ENCODE assay signal across 8 cellular contexts in genomic region chr10:69629897-69630650, GRCh38. TPM values are rescaled to one million over a fixed set of nuclear protein-coding genes. Genes with fewer than 3 reads are reported as not detected.
DNase-seq lines count a peak whose midpoint lies in the region; ATAC-seq and TF ChIP-seq lines count a peak whose summit lies in the region.

TSS of gene FAM241B (plus strand) at chr10:69630247. CDS start at chr10:69631744, 1,497 bp downstream.

- WGBS in stomach, 5 donors, result 2 to 9% (median 3%) methylated on average over 17 to 72 of the region's 72 CpGs

- H3K4me3 ChIP-seq in AG09309 (ENCODE audit: control insufficient read depth, low read depth, low read length) (peak within 1 kb of the TSS; percentile 27), fibroblast of lung (replicated peaks in 1 of 4; ENCODE audit: control extremely low read depth in 1 of 4, insufficient read depth in 1 of 4, low read depth in 3 of 4, low read length in 4 of 4) (peak within 1 kb of the TSS in 1 of 4 experiments; percentile 45), neural progenitor cell (peak within 1 kb of the TSS; percentile 96), stomach (peak within 1 kb of the TSS; percentile 59 to 79 (median 70))

- TF ChIP-seq CTCF in AG09309 (IDR thresholded peaks at IDR 0.05; ENCODE audit: control insufficient read depth, insufficient read depth, low read depth, low read length, missing control alignments) (peak; percentile 70), fibroblast of lung (conservative IDR thresholded peaks at IDR 0.05 in 1 of 2, IDR thresholded peaks at IDR 0.05 in 1 of 2; ENCODE audit: low read depth in 1 of 2, low read length in 2 of 2) (peak; percentile 57 to 66), neural progenitor cell (IDR thresholded peaks at IDR 0.05) (peak; percentile 99), stomach (IDR thresholded peaks at IDR 0.05) (peak in 6 of 7 experiments; percentile 50 to 100 (median 98))

- H3F3A ChIP-seq in neural progenitor cell (ENCODE audit: low read depth), result no peaks in the 10 kb centered on the region

- H4K20me1 ChIP-seq in fibroblast of lung (ENCODE audit: control insufficient read depth, extremely low read depth, insufficient read depth, low read length), result no peaks in the 10 kb centered on the region
- H4K20me1 ChIP-seq in neural progenitor cell (ENCODE audit: low read depth), result no peaks in the 10 kb centered on the region

- H3K9ac ChIP-seq in fibroblast of lung (ENCODE audit: insufficient read depth, low read length) (no peak within 1 kb of the TSS), neural progenitor cell (peak within 1 kb of the TSS; percentile 52)

- H2AFZ ChIP-seq in fibroblast of lung (ENCODE audit: low read length) (no peak within 1 kb of the TSS), neural progenitor cell (replicated peaks) (peak within 1 kb of the TSS; percentile 100)

- ATAC-seq in GM21515 (IDR thresholded peaks at IDR 0.05; ENCODE audit: unreplicated experiment) (peak; percentile 49), GM21717 (IDR thresholded peaks at IDR 0.05; ENCODE audit: unreplicated experiment) (no peak)

- H3K4me2 ChIP-seq in fibroblast of lung (ENCODE audit: extremely low read depth, insufficient read depth, low read length) (peak within 1 kb of the TSS; percentile 68), neural progenitor cell (peak within 1 kb of the TSS; percentile 99)

- H3K36me3 ChIP-seq in fibroblast of lung (ENCODE audit: control insufficient read depth, insufficient read depth, low read length) (no peaks in the 10 kb centered on the region), neural progenitor cell (no peaks in the 10 kb centered on the region), stomach (peaks cover 0 to 16% (median 5%) of the 10 kb centered on the region in 4 donors)

- intact Hi-C loops in stomach (cut with DNase I; ENCODE audit: low total_unique reads), result loop anchor here (10.0 kb wide), 2 partner anchors 115 to 195 kb away; no protein-coding TSS in a partner anchor

- H3K27me3 Mint-ChIP-seq in neural progenitor cell (ENCODE audit: insufficient read depth, low read depth), result peaks cover 7% of the 10 kb centered on the region

- no peak for TF ChIP-seq EP300 in stomach (IDR thresholded peaks at IDR 0.05)

- peaks cover 7% of the 10 kb centered on the region for H3K36me3 Mint-ChIP-seq in neural progenitor cell

- peaks cover 5% of the 10 kb centered on the region for H3K4me1 Mint-ChIP-seq in neural progenitor cell

- no peak within 1 kb of the TSS for H3K27ac Mint-ChIP-seq in neural progenitor cell

- no peak for DNase-seq in AG09309 (ENCODE audit: low read depth)
- DNase-seq in NCI-H69 (lab: John Stamatoyannopoulos, UW), result peak; percentile 80
- DNase-seq in activated T-cell treated with anti-CD3 and anti-CD28 coated beads, Interleukin-2, amount 50 U/mL, for 48 hours, result peak; percentile 83 to 86
- DNase-seq in fibroblast of lung (ENCODE audit: low read depth in 2 of 2), result peak; percentile 18 to 42
- peak; percentile 90 for DNase-seq in neural progenitor cell (ENCODE audit: low spot score)
- peak; percentile 80 for DNase-seq in stomach

- H3K79me2 ChIP-seq in fibroblast of lung (ENCODE audit: control insufficient read depth, insufficient read depth, low read length) (no peaks in the 10 kb centered on the region), neural progenitor cell (ENCODE audit: low read depth) (no peaks in the 10 kb centered on the region)

- H3K9me3 ChIP-seq in fibroblast of lung (ENCODE audit: control insufficient read depth, insufficient read depth, low read depth, low read length) (no peaks in the 10 kb centered on the region), neural progenitor cell (ENCODE audit: low read depth) (no peaks in the 10 kb centered on the region), stomach (no peaks in the 10 kb centered on the region)

- no peak for TF ChIP-seq POLR2A in stomach (IDR thresholded peaks at IDR 0.05)

- H3K27me3 ChIP-seq in fibroblast of lung (ENCODE audit: control insufficient read depth, insufficient read depth, low read length) (peaks cover 10% of the 10 kb centered on the region), neural progenitor cell (peaks cover 50% of the 10 kb centered on the region), stomach (peaks cover 0 to 29% (median 13%) of the 10 kb centered on the region in 3 donors)

- H3K4me1 ChIP-seq in fibroblast of lung (ENCODE audit: control insufficient read depth, extremely low read depth, insufficient read depth, low read length) (no peaks in the 10 kb centered on the region), neural progenitor cell (peaks cover 5% of the 10 kb centered on the region), stomach (peaks cover 3 to 23% (median 18%) of the 10 kb centered on the region in 4 donors)

- no peak within 1 kb of the TSS for H3K27ac ChIP-seq in fibroblast of lung (ENCODE audit: insufficient read depth, low read length)
- no peak within 1 kb of the TSS for H3K27ac ChIP-seq in neural progenitor cell
- peak within 1 kb of the TSS in 3 of 5 donors; percentile 54 to 79 (median 73) for H3K27ac ChIP-seq in stomach

- peak within 1 kb of the TSS; percentile 85 for H3K4me3 Mint-ChIP-seq in neural progenitor cell

- no peaks in the 10 kb centered on the region for H3K9me3 Mint-ChIP-seq in neural progenitor cell

RNA-seq across cellular contexts. Expression of gene FAM241B, which starts in this region (rescaled TPM):
- total RNA-seq in fibroblast of lung, result 0.26 and 0.99 TPM in 2 replicates
- 0.55 and 0.61 TPM in 2 replicates for polyA plus RNA-seq in fibroblast of lung
- 0.61 and 0.67 TPM in 2 replicates for polyA plus RNA-seq in fibroblast of lung (2012)
- polyA minus RNA-seq in fibroblast of lung (ENCODE audit: low replicate concordance), result not detected in 2 replicates
- 2.6 and 4.6 TPM in 2 replicates for total RNA-seq in neural progenitor cell (ENCODE audit: low replicate concordance)
- total RNA-seq in stomach, result under 1 TPM in 2 of 5 donors, not detected in 3; 0.55 to 0.58 TPM
- polyA plus RNA-seq in stomach, result 1 to 10 TPM; 4.0 to 7.4 (median 4.6) TPM

Comparison
In these comparisons a context has a peak if more than half of its experiments do, and no peak if none do; other contexts are left out.
1. Peak in DNase-seq and H3K4me2 ChIP-seq in fibroblast of lung; RNA of the gene not detected or under 1 TPM.
2. H3K27ac ChIP-seq: peak in stomach (3 of 5); none in fibroblast of lung (single experiment) and neural progenitor cell (single experiment).
3. Peak in every context shown above with its lines, with median percentiles within 50 percentile points of each other: CTCF ChIP-seq.